ENCODE assay signal across 8 cellular contexts in genomic region chr10:31929986-31930675, GRCh38. TPM values are rescaled to one million over a fixed set of nuclear protein-coding genes. Genes with fewer than 3 reads are reported as not detected.
A peak's percentile ranks its signal among the peaks of the same experiment; 100 is the strongest.
DNase-seq lines count a peak whose midpoint lies in the region; ATAC-seq and TF ChIP-seq lines count a peak whose summit lies in the region.

No MANE protein-coding gene starts in this region.

- peaks cover 16% of the 10 kb centered on the region for H3K36me3 Mint-ChIP-seq in CD4-positive, alpha-beta T cell (ENCODE audit: low read depth)

- H3K36me3 ChIP-seq in left lung = no peaks in the 10 kb centered on the region
- H3K36me3 ChIP-seq in thymus (ENCODE audit: control insufficient read depth, insufficient read depth) = no peaks in the 10 kb centered on the region

- H3K4me1 ChIP-seq in left lung = peaks cover 0 to 36% of the 10 kb centered on the region in 2 donors
- peaks cover 4% of the 10 kb centered on the region for H3K4me1 ChIP-seq in thymus (ENCODE audit: control insufficient read depth, insufficient read depth, low read length)

- H3K27me3 Mint-ChIP-seq in CD4-positive, alpha-beta T cell = no peaks in the 10 kb centered on the region

- intact Hi-C loops in CD4-positive, alpha-beta T cell (cut with DNase I, micrococcal nuclease) = loop anchor here (2.0 to 10.0 kb wide), 11 partner anchors 48 to 1205 kb away; partner anchors contain the start of genes CCDC7 (in 1 of the 2), EPC1 (in 1 of the 2) and KIF5B (in 1 of the 2)
- intact Hi-C loops in left lung (cut with DNase I) = no loop called here

- H3K4me3 ChIP-seq in left lung (peak overlapping the region; percentile 81 to 82), thymus (ENCODE audit: low read length) (peak overlapping the region; percentile 98)

- H3K27ac Mint-ChIP-seq in CD4-positive, alpha-beta T cell = peak overlapping the region; percentile 82

- no peaks in the 10 kb centered on the region for H3K27me3 ChIP-seq in CD4-positive, alpha-beta T cell (ENCODE audit: control insufficient read depth, insufficient read depth, low read length)
- H3K27me3 ChIP-seq in left lung (peaks cover 0 to 11% of the 10 kb centered on the region in 2 donors), thymus (ENCODE audit: control insufficient read depth, insufficient read depth) (no peaks in the 10 kb centered on the region)

- WGBS in thymus = 7% methylated on average over 11 of the region's 11 CpGs

- peak overlapping the region; percentile 97 for H3K4me3 Mint-ChIP-seq in CD4-positive, alpha-beta T cell

- peaks cover 39% of the 10 kb centered on the region for H3K4me1 Mint-ChIP-seq in CD4-positive, alpha-beta T cell (ENCODE audit: low read depth)

- POLR2A ChIA-PET in CD4-positive, alpha-beta T cell (lab: Charles Lee) = interaction anchor here (0.5 to 2.6 kb wide), 20 partner anchors 9 to 1196 kb away, joined by 3 to 15 read pairs (median 4); partner anchors contain the start of gene ZNF438

- no peaks in the 10 kb centered on the region for H3K9me3 ChIP-seq in CD4-positive, alpha-beta T cell (ENCODE audit: control insufficient read depth, low read length)
- no peaks in the 10 kb centered on the region for H3K9me3 ChIP-seq in left lung
- no peaks in the 10 kb centered on the region for H3K9me3 ChIP-seq in thymus (ENCODE audit: control insufficient read depth)

- CTCF ChIA-PET in CD4-positive, alpha-beta T cell (lab: Charles Lee) = interaction anchor here (1.0 to 1.3 kb wide), 2 partner anchors 68 to 69 kb away, joined by 3 read pairs; no protein-coding TSS in a partner anchor

- TF ChIP-seq CTCF in CD4-positive, alpha-beta T cell (IDR thresholded peaks at IDR 0.05) = no peak
- TF ChIP-seq CTCF in left lung (IDR thresholded peaks at IDR 0.05) = no peak

- DNase-seq in CD4-positive, alpha-beta T cell = no peak
- peak; percentile 85 for DNase-seq in MV-4-11 (lab: John Stamatoyannopoulos, UW)
- no peak for DNase-seq in left lung
- no peak for DNase-seq in LoVo (ENCODE audit: low spot score)
- DNase-seq in UCSD-AML1 (lab: John Stamatoyannopoulos, UW; ENCODE audit: unreplicated experiment) = no peak

- peak; percentile 28 for ATAC-seq in CD4-positive, alpha-beta T cell (ENCODE audit: poor library complexity)
- peak; percentile 37 for ATAC-seq in GM19328 (IDR thresholded peaks at IDR 0.05; ENCODE audit: unreplicated experiment)
- peak; percentile 1 for ATAC-seq in left lung

- H3K27ac ChIP-seq in CD4-positive, alpha-beta T cell (ENCODE audit: low read depth, low read length) = no peak overlapping the region
- H3K27ac ChIP-seq in angular gyrus (ENCODE audit: low read depth, low read length) = peak overlapping the region; percentile 77
- peak overlapping the region; percentile 96 for H3K27ac ChIP-seq in left lung
- peak overlapping the region; percentile 60 for H3K27ac ChIP-seq in thymus (ENCODE audit: low read depth)

- no peaks in the 10 kb centered on the region for H3K9me3 Mint-ChIP-seq in CD4-positive, alpha-beta T cell

RNA-seq across cellular contexts. Expression of gene ARHGAP12, which starts 1.5 kb away (rescaled TPM):
- total RNA-seq in CD4-positive, alpha-beta T cell = 10 to 100 TPM; 40.3 to 41.1 TPM
- total RNA-seq in left lung = 10 to 100 TPM; 25.5 TPM
- polyA plus RNA-seq in thymus = 43.5 TPM

Comparison
In these comparisons a context has a peak if more than half of its experiments do, and no peak if none do; other contexts are left out.
1. intact Hi-C loops: an anchor here in CD4-positive, alpha-beta T cell (2.0 to 10.0 kb wide); none called in left lung.